1 cellular context compared by ENCODE assay signal in genomic region chr3:113746955-113747718, GRCh38.
TF ChIP-seq lines count a peak whose summit lies in the region.

ATP6V1A (plus strand) TSS chr3:113747035; CDS start chr3:113778754, 31,719 bp downstream.

TF ChIP-seq in K562, 482 proteins besides CTCF, POLR2A, EP300 and RAD21 (continued from another document and continues in another):
- TF ChIP-seq MGA (IDR thresholded peaks at IDR 0.05): no peak; the same call in 1 of the 2 replicates
- TF ChIP-seq CREB3L1 (IDR thresholded peaks at IDR 0.05; ENCODE audit: borderline replicate concordance, low read depth): no peak
- TF ChIP-seq TRIM25 (IDR thresholded peaks at IDR 0.05; ENCODE audit: borderline replicate concordance): no peak
- TF ChIP-seq NCOA4 (IDR thresholded peaks at IDR 0.05; ENCODE audit: partially characterized antibody): no peak
- no peak for TF ChIP-seq ZNF512 (tag; IDR thresholded peaks at IDR 0.05)
- TF ChIP-seq CTBP1 (IDR thresholded peaks at IDR 0.05; ENCODE audit: borderline replicate concordance): no peak
- no peak for TF ChIP-seq ZHX1 (conservative IDR thresholded peaks at IDR 0.05; ENCODE audit: low read length)
- no peak for TF ChIP-seq CREB5 (CRISPR knock-in tag; IDR thresholded peaks at IDR 0.05)
- TF ChIP-seq ETV6 (IDR thresholded peaks at IDR 0.05; ENCODE audit: borderline replicate concordance in 1 of 2, low read depth in 2 of 2, low read length in 1 of 2): no peak
- no peak for TF ChIP-seq ETV6 (CRISPR knock-in tag; IDR thresholded peaks at IDR 0.05; ENCODE audit: borderline replicate concordance)
- 0 out of 2 replicates have a peak, but pooled peaks have one; percentile 8 for TF ChIP-seq NFE2 (IDR thresholded peaks at IDR 0.05; ENCODE audit: low read depth)
- no peak for TF ChIP-seq RBBP5 (IDR thresholded peaks at IDR 0.05; ENCODE audit: borderline replicate concordance, insufficient read depth, low read length, poor library complexity, severe bottlenecking)
- TF ChIP-seq ZNF766 (CRISPR knock-in tag; conservative IDR thresholded peaks at IDR 0.05): no peak
- TF ChIP-seq SPI1 (IDR thresholded peaks at IDR 0.05; ENCODE audit: borderline replicate concordance, low read depth, low read length): peak; percentile 52
- no peak for TF ChIP-seq ZFP91 (CRISPR knock-in tag; IDR thresholded peaks at IDR 0.05)
- TF ChIP-seq ZNF584 (CRISPR knock-in tag; IDR thresholded peaks at IDR 0.05; ENCODE audit: low read depth): no peak
- TF ChIP-seq NCOA2 (IDR thresholded peaks at IDR 0.05; ENCODE audit: partially characterized antibody in 2 of 2): no peak
- TF ChIP-seq POLR3G (IDR thresholded peaks at IDR 0.05; ENCODE audit: extremely low read depth, insufficient read length, insufficient replicate concordance): no peak
- TF ChIP-seq POLR2B (IDR thresholded peaks at IDR 0.05; ENCODE audit: low read depth, partially characterized antibody): peak; percentile 33
- TF ChIP-seq ZNF282 (CRISPR knock-in tag; IDR thresholded peaks at IDR 0.05): no peak
- no peak for TF ChIP-seq REST (CRISPR knock-in tag; IDR thresholded peaks at IDR 0.05; ENCODE audit: low read depth)
- TF ChIP-seq GTF2A2 (tag; IDR thresholded peaks at IDR 0.05): no peak
- TF ChIP-seq CBX5 (IDR thresholded peaks at IDR 0.05; ENCODE audit: borderline replicate concordance, low read depth): no peak
- TF ChIP-seq NELFE (IDR thresholded peaks at IDR 0.05; ENCODE audit: insufficient read depth, insufficient read length): no peak
- peak; percentile 59 for TF ChIP-seq TAF1 (IDR thresholded peaks at IDR 0.05; ENCODE audit: control insufficient read depth, extremely low read depth, insufficient read depth, low read length, severe bottlenecking)
